Comparison of ENCODE assay signal across 28 cellular contexts in genomic region chr1:222314839-222315238, GRCh38.
"Had no signal": no experiment of that assay in that cellular context is flagged by ENCODE, and none has a peak within 500 bp of the region (broad histone marks: within the 10 kb centered on the region; RNA-seq: fewer than 3 reads in every experiment).

No MANE protein-coding gene starts in this region.

- ATAC-seq: activated T-cell treated with anti-CD3 and anti-CD28 coated beads, Interleukin-2, amount 50 U/mL, for 4 hours; K562; Panc1 had no signal

- H3K36me3 ChIP-seq: ascending aorta, cardiac muscle cell, colonic mucosa, SJCRH30 had no signal

- H3K4me1 Mint-ChIP-seq: activated naive CD4-positive, alpha-beta T cell treated with anti-CD3 and anti-CD28 coated beads, Interleukin-2, amount 10 ng/mL, durations not matched to agents 7 days and 5 days had no signal

- H3K9me3 ChIP-seq: ascending aorta, colonic mucosa, SJCRH30 had no signal

- H3K27me3 ChIP-seq: ascending aorta, cardiac muscle cell, colonic mucosa, SJCRH30 had no signal

- H3K27me3 Mint-ChIP-seq: activated naive CD4-positive, alpha-beta T cell treated with anti-CD3 and anti-CD28 coated beads, Interleukin-2, amount 10 ng/mL, durations not matched to agents 7 days and 5 days; activated naive CD8-positive, alpha-beta T cell had no signal

- H3K36me3 Mint-ChIP-seq: activated naive CD4-positive, alpha-beta T cell treated with anti-CD3 and anti-CD28 coated beads, Interleukin-2, amount 10 ng/mL, durations not matched to agents 7 days and 5 days had no signal

- H3K27ac ChIP-seq: ascending aorta, cardiac muscle cell, colonic mucosa, SJCRH30, SK-N-MC had no signal

- H3K9me3 Mint-ChIP-seq: activated naive CD4-positive, alpha-beta T cell treated with anti-CD3 and anti-CD28 coated beads, Interleukin-2, amount 10 ng/mL, durations not matched to agents 7 days and 5 days; activated T-cell treated with anti-CD3 and anti-CD28 coated beads, Interleukin-2, amount 50 U/mL, for 4 hours; activated T-helper 1 cell treated with anti-CD3 and anti-CD28 coated beads, Interleukin-12 subunit alpha, Interleukin-12 subunit beta, Interleukin-2, Interleukin-4 antibody, amounts not matched to agents 30 ng/mL and 10 ng/mL and 1 ng/mL, durations not matched to agents 14 hours and 24 hours and 36 hours; central memory CD8-positive, alpha-beta T cell had no signal

- H3K4me3 ChIP-seq: ascending aorta, cardiac muscle cell, colonic mucosa, K562, SJCRH30, SK-N-MC had no signal

- H3K4me3 Mint-ChIP-seq: activated naive CD4-positive, alpha-beta T cell treated with anti-CD3 and anti-CD28 coated beads, Interleukin-2, amount 10 ng/mL, durations not matched to agents 7 days and 5 days; activated naive CD8-positive, alpha-beta T cell; activated T-cell treated with anti-CD3 and anti-CD28 coated beads, Interleukin-2, amount 50 U/mL, for 4 hours; activated T-helper 1 cell treated with anti-CD3 and anti-CD28 coated beads, Interleukin-12 subunit alpha, Interleukin-12 subunit beta, Interleukin-2, Interleukin-4 antibody, amounts not matched to agents 30 ng/mL and 10 ng/mL and 1 ng/mL, durations not matched to agents 14 hours and 24 hours and 36 hours; central memory CD8-positive, alpha-beta T cell had no signal

- DNase-seq: activated CD8-positive, alpha-beta memory T cell treated with anti-CD3 and anti-CD28 coated beads, Interleukin-2, amount 50 U/mL, for 4 hours; activated effector memory CD4-positive, alpha-beta T cell treated with Interleukin-2 at 50 U/mL for 16 hours; activated naive CD4-positive, alpha-beta T cell treated with anti-CD3 and anti-CD28 coated beads, Interleukin-2, amount 10 ng/mL, durations not matched to agents 7 days and 5 days; activated T-cell treated with anti-CD3 and anti-CD28 coated beads for 4 hours; activated T-cell treated with anti-CD3 and anti-CD28 coated beads, Interleukin-2, amount 50 U/mL, for 4 hours; amygdala; colonic mucosa; NCI-H1092 treated with DMSO at 0.1 percent for 48 hours; NCI-H1417; NCI-H146; NCI-H187; NCI-H2081 treated with DMSO at 0.1 percent for 48 hours; NCI-H226; NCI-H446 treated with DMSO at 0.1 percent for 48 hours; NCI-H524; NCI-H69; NCI-H82; SHP77; SJCRH30; T1000 had no signal

- H3K27ac Mint-ChIP-seq: activated naive CD4-positive, alpha-beta T cell treated with anti-CD3 and anti-CD28 coated beads, Interleukin-2, amount 10 ng/mL, durations not matched to agents 7 days and 5 days; activated naive CD8-positive, alpha-beta T cell; activated T-helper 1 cell treated with anti-CD3 and anti-CD28 coated beads, Interleukin-12 subunit alpha, Interleukin-12 subunit beta, Interleukin-2, Interleukin-4 antibody, amounts not matched to agents 30 ng/mL and 10 ng/mL and 1 ng/mL, durations not matched to agents 14 hours and 24 hours and 36 hours had no signal

- H3K4me1 ChIP-seq: ascending aorta, colonic mucosa had no signal
